ENCODE assay signal across 15 cellular contexts in the genomic region with DNA sequence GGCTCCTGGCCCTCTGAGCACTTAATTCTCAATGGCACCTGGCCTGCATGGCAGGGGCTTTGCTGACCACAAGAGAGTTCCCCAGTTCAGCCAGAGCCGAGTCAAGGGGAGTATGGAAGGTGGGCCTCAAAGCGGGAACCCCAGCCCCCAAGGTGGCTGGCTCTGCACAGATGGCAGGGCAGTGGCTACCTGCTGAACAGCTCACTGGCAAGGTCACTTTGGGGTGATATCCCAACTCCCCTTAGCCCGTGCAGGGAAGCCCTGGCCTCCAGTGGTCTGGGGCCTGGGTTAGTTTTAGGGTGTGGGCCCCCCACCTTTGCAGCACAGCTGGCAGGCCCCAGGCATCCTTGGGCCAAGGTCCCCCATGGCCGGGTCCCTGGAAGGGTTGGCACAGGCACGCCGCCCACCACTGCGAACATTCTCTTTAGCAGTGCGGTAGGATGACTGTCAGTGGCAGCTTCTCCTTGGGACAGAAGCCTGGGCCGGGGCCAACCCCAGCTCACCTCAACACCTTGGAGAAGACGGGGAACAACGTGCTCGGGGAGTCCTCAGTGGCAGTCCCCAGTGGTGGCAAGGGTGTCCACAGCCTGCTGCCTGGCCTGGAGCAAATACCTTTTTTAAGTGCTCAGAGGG. TPM values are rescaled to one million over a fixed set of nuclear protein-coding genes. Genes with fewer than 3 reads are reported as not detected.
DNase-seq lines count a peak whose midpoint lies in the region; ATAC-seq and TF ChIP-seq lines count a peak whose summit lies in the region.
"Had no signal": no experiment of that assay in that cellular context is flagged by ENCODE, and none has a peak within 500 bp of the region (broad histone marks: within the 10 kb centered on the region; RNA-seq: fewer than 3 reads in every experiment).

No MANE protein-coding gene starts in this region.

- ATAC-seq in HG02973 (IDR thresholded peaks at IDR 0.05; ENCODE audit: unreplicated experiment): no peak

- DNase-seq in breast epithelium (ENCODE audit: low spot score in 2 of 2): peak in 1 of 2 donors; percentile 11
- no peak for DNase-seq in mammary epithelial cell
- peak; percentile 71 for DNase-seq in coronary artery (ENCODE audit: low spot score)
- peak; percentile 1 for DNase-seq in neural crest cell (ENCODE audit: low read depth, low spot score)
- DNase-seq in uterus: peak in 1 of 2 donors; percentile 34
- DNase-seq in KBM-7: no peak
- no peak for DNase-seq in stimulated activated CD4-positive, alpha-beta T cell treated with anti-CD3 and anti-CD28 coated beads, Interleukin-2, amount 100 ng/mL, for 48 hours
- DNase-seq: activated CD4-positive, alpha-beta T cell treated with anti-CD3 and anti-CD28 coated beads, Interleukin-2, amount 50 U/mL, for 4 hours; activated gamma-delta T cell treated with Interleukin-2 at 50 U/mL for 16 hours; effector CD8-positive, alpha-beta T cell; mesendoderm; NCI-H1105; NCI-H2227 treated with DMSO at 0.1 percent for 48 hours; T1000 had no signal

- 46% methylated on average over 11 of the region's 12 CpGs for WGBS in mammary epithelial cell (ENCODE audit: low coverage, missing lambda C conversion rate)

- dilution Hi-C loops in mammary epithelial cell (cut with HindIII; ENCODE audit: low sequenced_read_pairs): no loop called here

- H3K36me3 ChIP-seq in breast epithelium: no peaks in the 10 kb centered on the region
- no peaks in the 10 kb centered on the region for H3K36me3 ChIP-seq in mammary epithelial cell (ENCODE audit: insufficient read depth, low read length)
- no peaks in the 10 kb centered on the region for H3K36me3 ChIP-seq in uterus

- in situ Hi-C loops in mammary epithelial cell (cut with MboI; ENCODE audit: low sequenced_read_pairs in 2 of 2): no loop called here
- in situ Hi-C loops in KBM-7 (cut with MboI; ENCODE audit: low pct_unique_long_range_greater_than_20kb, low sequenced_read_pairs): loop anchor here (25.0 kb wide), 1 partner anchor 103 kb away; no protein-coding TSS in a partner anchor

- H3K9me3 ChIP-seq in breast epithelium (no peaks in the 10 kb centered on the region), mammary epithelial cell (replicated peaks; ENCODE audit: insufficient read depth, low read length) (no peaks in the 10 kb centered on the region), uterus (no peaks in the 10 kb centered on the region)

- CTCF ChIA-PET in mammary epithelial cell (lab: Charles Lee; ENCODE audit: low non-redundant PET): no interaction called here

- no peaks in the 10 kb centered on the region for H3K9me3 Mint-ChIP-seq in neural crest cell

- H3K4me1 ChIP-seq in breast epithelium (no peaks in the 10 kb centered on the region), mammary epithelial cell (ENCODE audit: insufficient read depth, low read length) (no peaks in the 10 kb centered on the region), uterus (peaks cover 23 to 30% of the 10 kb centered on the region in 2 donors)

- TF ChIP-seq POLR2A in breast epithelium (IDR thresholded peaks at IDR 0.05) (no peak), uterus (IDR thresholded peaks at IDR 0.05) (no peak)

- H3K4me3 Mint-ChIP-seq in neural crest cell: no peak overlapping the region

- no peak overlapping the region for H3K27ac Mint-ChIP-seq in neural crest cell (ENCODE audit: unreplicated experiment)

- no peaks in the 10 kb centered on the region for H3K36me3 Mint-ChIP-seq in neural crest cell (ENCODE audit: low read depth)

- peaks cover 19% of the 10 kb centered on the region for H3K4me1 Mint-ChIP-seq in neural crest cell

- no TSS peak for BruUV-seq in mammary epithelial cell (replicated peaks; lab: Mats Ljungman, UMichigan)

- H2AFZ ChIP-seq in mammary epithelial cell (ENCODE audit: low read depth, low read length): no peak overlapping the region

- intact Hi-C loops in breast epithelium (cut with DNase I; ENCODE audit: low total_unique reads) (no loop called here), mammary epithelial cell (cut with micrococcal nuclease) (no loop called here), uterus (cut with DNase I; ENCODE audit: low total_unique reads) (no loop called here)

- peak overlapping the region; percentile 6 to 29 for H3K27ac ChIP-seq in breast epithelium
- H3K27ac ChIP-seq in mammary epithelial cell (ENCODE audit: insufficient read depth, low read depth, low read length): no peak overlapping the region
- no peak overlapping the region for H3K27ac ChIP-seq in coronary artery
- H3K27ac ChIP-seq in uterus: peak overlapping the region; percentile 5 to 41

- no peaks in the 10 kb centered on the region for H3K79me2 ChIP-seq in mammary epithelial cell (ENCODE audit: insufficient read depth, low read length)

- H3K4me2 ChIP-seq in mammary epithelial cell (ENCODE audit: insufficient read depth, low read depth, low read length): no peak overlapping the region

- H3K27me3 ChIP-seq in breast epithelium (no peaks in the 10 kb centered on the region), mammary epithelial cell (ENCODE audit: insufficient read depth, low read length) (no peaks in the 10 kb centered on the region), uterus (no peaks in the 10 kb centered on the region)

- TF ChIP-seq CTCF in breast epithelium (IDR thresholded peaks at IDR 0.05) (no peak), mammary epithelial cell (conservative IDR thresholded peaks at IDR 0.05 in 1 of 2, IDR thresholded peaks at IDR 0.05 in 1 of 2; ENCODE audit: extremely low read depth in 1 of 2, insufficient read depth in 1 of 2, low read depth in 1 of 2, low read length in 2 of 2) (no peak), coronary artery (IDR thresholded peaks at IDR 0.05) (no peak), neural crest cell (conservative IDR thresholded peaks at IDR 0.05) (no peak), uterus (IDR thresholded peaks at IDR 0.05) (no peak)

- no peak overlapping the region for H3K4me3 ChIP-seq in breast epithelium
- H3K4me3 ChIP-seq in mammary epithelial cell (replicated peaks in 1 of 3; ENCODE audit: insufficient read depth in 1 of 3, low read depth in 2 of 3, low read length in 3 of 3): no peak overlapping the region
- H3K4me3 ChIP-seq in coronary artery: no peak overlapping the region
- no peak overlapping the region for H3K4me3 ChIP-seq in uterus

- no peaks in the 10 kb centered on the region for H3K27me3 Mint-ChIP-seq in neural crest cell (ENCODE audit: low read depth)

- no peaks in the 10 kb centered on the region for H4K20me1 ChIP-seq in mammary epithelial cell (ENCODE audit: insufficient read depth, low read length)

- H3K9ac ChIP-seq in mammary epithelial cell (ENCODE audit: insufficient read depth, low read length): no peak overlapping the region

RNA-seq across cellular contexts. Expression of gene PPIF, which starts 36.8 kb away (rescaled TPM):
- 10 to 100 TPM; 16.0 to 39.3 (median 30.7) TPM for total RNA-seq in breast epithelium
- total RNA-seq in mammary epithelial cell: 10 to 100 TPM; 32.0 to 78.1 TPM
- polyA plus RNA-seq in mammary epithelial cell: 136 TPM
- 94.0 TPM for polyA minus RNA-seq in mammary epithelial cell
- total RNA-seq in neural crest cell: 74.2 and 76.8 TPM in 2 replicates
- 10 to 100 TPM in 3 of 4 donors, under 1 TPM in 1; 0.26 to 22.6 (median 12.7) TPM for total RNA-seq in uterus

Comparison
In these comparisons a context has a peak if more than half of its experiments do, and no peak if none do; other contexts are left out.
1. H3K27ac ChIP-seq: peak in breast epithelium (2 of 2) and uterus (2 of 2); none in mammary epithelial cell (single experiment) and coronary artery (0 of 2).
2. DNase-seq: peak in coronary artery (single experiment) and neural crest cell (single experiment); none in mammary epithelial cell (single experiment), KBM-7 (single experiment) and stimulated activated CD4-positive, alpha-beta T cell treated with anti-CD3 and anti-CD28 coated beads, Interleukin-2, amount 100 ng/mL, for 48 hours (0 of 2).